Comparison of ENCODE assay signal across 1 cellular context in the genomic region with DNA sequence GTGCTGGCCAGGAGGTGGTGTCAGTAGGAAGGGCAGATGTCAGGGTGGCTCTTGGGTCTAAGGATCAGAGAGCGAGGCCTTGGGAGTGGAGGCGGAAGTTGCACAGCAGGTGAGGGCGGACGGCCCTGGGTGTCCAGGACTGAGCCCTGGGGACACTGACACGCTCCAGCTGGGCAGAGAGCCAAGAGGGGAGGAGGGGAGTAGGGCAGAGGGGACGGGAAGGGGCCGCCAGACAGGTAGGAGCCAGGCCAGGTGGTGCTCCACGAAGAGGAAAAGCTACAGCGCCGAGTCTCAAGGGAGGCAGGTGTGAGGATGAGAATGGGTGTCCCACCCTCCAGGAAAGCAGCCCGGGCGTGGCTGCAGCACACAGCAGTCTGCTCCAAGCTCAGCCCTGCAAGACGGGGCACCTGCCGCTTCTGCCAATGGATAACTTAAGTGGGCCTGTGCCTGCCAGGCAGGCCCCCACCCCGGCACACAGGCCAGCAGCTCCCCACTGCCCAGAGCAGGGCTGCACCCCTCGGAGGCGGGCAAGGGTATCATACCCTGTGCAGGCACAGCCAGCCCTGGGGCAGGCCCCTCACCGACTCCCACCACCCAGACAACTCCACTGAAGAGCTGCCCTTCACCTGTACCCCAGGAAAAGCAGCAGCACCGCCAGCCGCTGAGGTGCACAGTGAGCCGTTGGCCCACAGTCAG.
TF ChIP-seq lines count a peak whose summit lies in the region.

No MANE protein-coding gene starts in this region.

TF ChIP-seq in HepG2, 621 proteins besides CTCF, POLR2A, EP300 and RAD21 (continues in another document):
- TF ChIP-seq RCOR2 (CRISPR knock-in tag; IDR thresholded peaks at IDR 0.05), result peak; percentile 27; the same call in 1 of the 2 replicates
- TF ChIP-seq, protein P1, sequence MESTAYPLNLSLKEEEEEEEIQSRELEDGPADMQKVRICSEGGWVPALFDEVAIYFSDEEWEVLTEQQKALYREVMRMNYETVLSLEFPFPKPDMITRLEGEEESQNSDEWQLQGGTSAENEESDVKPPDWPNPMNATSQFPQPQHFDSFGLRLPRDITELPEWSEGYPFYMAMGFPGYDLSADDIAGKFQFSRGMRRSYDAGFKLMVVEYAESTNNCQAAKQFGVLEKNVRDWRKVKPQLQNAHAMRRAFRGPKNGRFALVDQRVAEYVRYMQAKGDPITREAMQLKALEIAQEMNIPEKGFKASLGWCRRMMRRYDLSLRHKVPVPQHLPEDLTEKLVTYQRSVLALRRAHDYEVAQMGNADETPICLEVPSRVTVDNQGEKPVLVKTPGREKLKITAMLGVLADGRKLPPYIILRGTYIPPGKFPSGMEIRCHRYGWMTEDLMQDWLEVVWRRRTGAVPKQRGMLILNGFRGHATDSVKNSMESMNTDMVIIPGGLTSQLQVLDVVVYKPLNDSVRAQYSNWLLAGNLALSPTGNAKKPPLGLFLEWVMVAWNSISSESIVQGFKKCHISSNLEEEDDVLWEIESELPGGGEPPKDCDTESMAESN (CRISPR knock-in tag; conservative IDR thresholded peaks at IDR 0.05), result 0 out of 2 replicates have a peak, but pooled peaks have one; percentile 34
- no peak for TF ChIP-seq POGZ (CRISPR knock-in tag; IDR thresholded peaks at IDR 0.05)
- no peak for TF ChIP-seq RFX3 (CRISPR knock-in tag; IDR thresholded peaks at IDR 0.05)
- TF ChIP-seq TBX2 (CRISPR knock-in tag; IDR thresholded peaks at IDR 0.05; ENCODE audit: borderline replicate concordance), result 0 out of 2 replicates have a peak, but pooled peaks have one; percentile 24
- TF ChIP-seq ATF7-NPFF (CRISPR knock-in tag; IDR thresholded peaks at IDR 0.05; ENCODE audit: low read depth), result no peak
- TF ChIP-seq SP5 (CRISPR knock-in tag; IDR thresholded peaks at IDR 0.05; ENCODE audit: borderline replicate concordance, low read depth), result no peak
- TF ChIP-seq RBM39 (IDR thresholded peaks at IDR 0.05; ENCODE audit: low read depth, low read length, poor library complexity, severe bottlenecking), result no peak
- TF ChIP-seq, protein P2, sequence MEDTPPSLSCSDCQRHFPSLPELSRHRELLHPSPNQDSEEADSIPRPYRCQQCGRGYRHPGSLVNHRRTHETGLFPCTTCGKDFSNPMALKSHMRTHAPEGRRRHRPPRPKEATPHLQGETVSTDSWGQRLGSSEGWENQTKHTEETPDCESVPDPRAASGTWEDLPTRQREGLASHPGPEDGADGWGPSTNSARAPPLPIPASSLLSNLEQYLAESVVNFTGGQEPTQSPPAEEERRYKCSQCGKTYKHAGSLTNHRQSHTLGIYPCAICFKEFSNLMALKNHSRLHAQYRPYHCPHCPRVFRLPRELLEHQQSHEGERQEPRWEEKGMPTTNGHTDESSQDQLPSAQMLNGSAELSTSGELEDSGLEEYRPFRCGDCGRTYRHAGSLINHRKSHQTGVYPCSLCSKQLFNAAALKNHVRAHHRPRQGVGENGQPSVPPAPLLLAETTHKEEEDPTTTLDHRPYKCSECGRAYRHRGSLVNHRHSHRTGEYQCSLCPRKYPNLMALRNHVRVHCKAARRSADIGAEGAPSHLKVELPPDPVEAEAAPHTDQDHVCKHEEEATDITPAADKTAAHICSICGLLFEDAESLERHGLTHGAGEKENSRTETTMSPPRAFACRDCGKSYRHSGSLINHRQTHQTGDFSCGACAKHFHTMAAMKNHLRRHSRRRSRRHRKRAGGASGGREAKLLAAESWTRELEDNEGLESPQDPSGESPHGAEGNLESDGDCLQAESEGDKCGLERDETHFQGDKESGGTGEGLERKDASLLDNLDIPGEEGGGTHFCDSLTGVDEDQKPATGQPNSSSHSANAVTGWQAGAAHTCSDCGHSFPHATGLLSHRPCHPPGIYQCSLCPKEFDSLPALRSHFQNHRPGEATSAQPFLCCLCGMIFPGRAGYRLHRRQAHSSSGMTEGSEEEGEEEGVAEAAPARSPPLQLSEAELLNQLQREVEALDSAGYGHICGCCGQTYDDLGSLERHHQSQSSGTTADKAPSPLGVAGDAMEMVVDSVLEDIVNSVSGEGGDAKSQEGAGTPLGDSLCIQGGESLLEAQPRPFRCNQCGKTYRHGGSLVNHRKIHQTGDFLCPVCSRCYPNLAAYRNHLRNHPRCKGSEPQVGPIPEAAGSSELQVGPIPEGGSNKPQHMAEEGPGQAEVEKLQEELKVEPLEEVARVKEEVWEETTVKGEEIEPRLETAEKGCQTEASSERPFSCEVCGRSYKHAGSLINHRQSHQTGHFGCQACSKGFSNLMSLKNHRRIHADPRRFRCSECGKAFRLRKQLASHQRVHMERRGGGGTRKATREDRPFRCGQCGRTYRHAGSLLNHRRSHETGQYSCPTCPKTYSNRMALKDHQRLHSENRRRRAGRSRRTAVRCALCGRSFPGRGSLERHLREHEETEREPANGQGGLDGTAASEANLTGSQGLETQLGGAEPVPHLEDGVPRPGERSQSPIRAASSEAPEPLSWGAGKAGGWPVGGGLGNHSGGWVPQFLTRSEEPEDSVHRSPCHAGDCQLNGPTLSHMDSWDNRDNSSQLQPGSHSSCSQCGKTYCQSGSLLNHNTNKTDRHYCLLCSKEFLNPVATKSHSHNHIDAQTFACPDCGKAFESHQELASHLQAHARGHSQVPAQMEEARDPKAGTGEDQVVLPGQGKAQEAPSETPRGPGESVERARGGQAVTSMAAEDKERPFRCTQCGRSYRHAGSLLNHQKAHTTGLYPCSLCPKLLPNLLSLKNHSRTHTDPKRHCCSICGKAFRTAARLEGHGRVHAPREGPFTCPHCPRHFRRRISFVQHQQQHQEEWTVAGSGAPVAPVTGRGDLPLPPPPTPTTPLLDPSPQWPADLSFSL (CRISPR knock-in tag; IDR thresholded peaks at IDR 0.05), result no peak
- TF ChIP-seq POLR2G (IDR thresholded peaks at IDR 0.05; ENCODE audit: low read depth, low read length), result no peak
- TF ChIP-seq, protein P3, sequence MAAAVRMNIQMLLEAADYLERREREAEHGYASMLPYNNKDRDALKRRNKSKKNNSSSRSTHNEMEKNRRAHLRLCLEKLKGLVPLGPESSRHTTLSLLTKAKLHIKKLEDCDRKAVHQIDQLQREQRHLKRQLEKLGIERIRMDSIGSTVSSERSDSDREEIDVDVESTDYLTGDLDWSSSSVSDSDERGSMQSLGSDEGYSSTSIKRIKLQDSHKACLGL (CRISPR knock-in tag; IDR thresholded peaks at IDR 0.05), result no peak
- TF ChIP-seq, protein P4, sequence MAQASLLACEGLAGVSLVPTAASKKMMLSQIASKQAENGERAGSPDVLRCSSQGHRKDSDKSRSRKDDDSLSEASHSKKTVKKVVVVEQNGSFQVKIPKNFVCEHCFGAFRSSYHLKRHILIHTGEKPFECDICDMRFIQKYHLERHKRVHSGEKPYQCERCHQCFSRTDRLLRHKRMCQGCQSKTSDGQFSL (CRISPR knock-in tag; IDR thresholded peaks at IDR 0.05), result no peak
- no peak for TF ChIP-seq ZNF205 (CRISPR knock-in tag; IDR thresholded peaks at IDR 0.05)
- no peak for TF ChIP-seq KDM5A (IDR thresholded peaks at IDR 0.05; ENCODE audit: borderline replicate concordance, low read length)
- TF ChIP-seq GABPA (IDR thresholded peaks at IDR 0.05; ENCODE audit: low read depth, low read length), result no peak
- TF ChIP-seq GABPA (CRISPR knock-in tag; IDR thresholded peaks at IDR 0.05; ENCODE audit: low read depth), result 0 out of 2 replicates have a peak, but pooled peaks have one; percentile 24
- peak; percentile 70 for TF ChIP-seq ZBTB38 (CRISPR knock-in tag; IDR thresholded peaks at IDR 0.05)
- TF ChIP-seq, protein P5, sequence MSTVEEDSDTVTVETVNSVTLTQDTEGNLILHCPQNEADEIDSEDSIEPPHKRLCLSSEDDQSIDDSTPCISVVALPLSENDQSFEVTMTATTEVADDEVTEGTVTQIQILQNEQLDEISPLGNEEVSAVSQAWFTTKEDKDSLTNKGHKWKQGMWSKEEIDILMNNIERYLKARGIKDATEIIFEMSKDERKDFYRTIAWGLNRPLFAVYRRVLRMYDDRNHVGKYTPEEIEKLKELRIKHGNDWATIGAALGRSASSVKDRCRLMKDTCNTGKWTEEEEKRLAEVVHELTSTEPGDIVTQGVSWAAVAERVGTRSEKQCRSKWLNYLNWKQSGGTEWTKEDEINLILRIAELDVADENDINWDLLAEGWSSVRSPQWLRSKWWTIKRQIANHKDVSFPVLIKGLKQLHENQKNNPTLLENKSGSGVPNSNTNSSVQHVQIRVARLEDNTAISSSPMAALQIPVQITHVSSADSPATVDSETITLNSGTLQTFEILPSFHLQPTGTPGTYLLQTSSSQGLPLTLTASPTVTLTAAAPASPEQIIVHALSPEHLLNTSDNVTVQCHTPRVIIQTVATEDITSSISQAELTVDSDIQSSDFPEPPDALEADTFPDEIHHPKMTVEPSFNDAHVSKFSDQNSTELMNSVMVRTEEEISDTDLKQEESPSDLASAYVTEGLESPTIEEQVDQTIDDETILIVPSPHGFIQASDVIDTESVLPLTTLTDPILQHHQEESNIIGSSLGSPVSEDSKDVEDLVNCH (CRISPR knock-in tag; IDR thresholded peaks at IDR 0.05), result no peak
- TF ChIP-seq ZNF543 (CRISPR knock-in tag; IDR thresholded peaks at IDR 0.05), result no peak
- TF ChIP-seq FOSL2 (CRISPR knock-in tag; IDR thresholded peaks at IDR 0.05), result no peak
- no peak for TF ChIP-seq ZNF224 (CRISPR knock-in tag; IDR thresholded peaks at IDR 0.05)
- no peak for TF ChIP-seq SIN3A (IDR thresholded peaks at IDR 0.05; ENCODE audit: borderline replicate concordance, low read depth, low read length)
- TF ChIP-seq SATB2 (CRISPR knock-in tag; IDR thresholded peaks at IDR 0.05), result no peak
- TF ChIP-seq MXD4 (CRISPR knock-in tag; IDR thresholded peaks at IDR 0.05), result no peak
- TF ChIP-seq HOXA3 (CRISPR knock-in tag; IDR thresholded peaks at IDR 0.05), result no peak
- no peak for TF ChIP-seq SOX13 (IDR thresholded peaks at IDR 0.05)
- TF ChIP-seq SOX13 (CRISPR knock-in tag; conservative IDR thresholded peaks at IDR 0.05 in 1 of 2, IDR thresholded peaks at IDR 0.05 in 1 of 2), result no peak
- no peak for TF ChIP-seq NR2F6 (IDR thresholded peaks at IDR 0.05)
- TF ChIP-seq NR2F6 (CRISPR knock-in tag; IDR thresholded peaks at IDR 0.05), result peak; percentile 23; the same call in 1 of the 2 replicates
- TF ChIP-seq, protein P6, sequence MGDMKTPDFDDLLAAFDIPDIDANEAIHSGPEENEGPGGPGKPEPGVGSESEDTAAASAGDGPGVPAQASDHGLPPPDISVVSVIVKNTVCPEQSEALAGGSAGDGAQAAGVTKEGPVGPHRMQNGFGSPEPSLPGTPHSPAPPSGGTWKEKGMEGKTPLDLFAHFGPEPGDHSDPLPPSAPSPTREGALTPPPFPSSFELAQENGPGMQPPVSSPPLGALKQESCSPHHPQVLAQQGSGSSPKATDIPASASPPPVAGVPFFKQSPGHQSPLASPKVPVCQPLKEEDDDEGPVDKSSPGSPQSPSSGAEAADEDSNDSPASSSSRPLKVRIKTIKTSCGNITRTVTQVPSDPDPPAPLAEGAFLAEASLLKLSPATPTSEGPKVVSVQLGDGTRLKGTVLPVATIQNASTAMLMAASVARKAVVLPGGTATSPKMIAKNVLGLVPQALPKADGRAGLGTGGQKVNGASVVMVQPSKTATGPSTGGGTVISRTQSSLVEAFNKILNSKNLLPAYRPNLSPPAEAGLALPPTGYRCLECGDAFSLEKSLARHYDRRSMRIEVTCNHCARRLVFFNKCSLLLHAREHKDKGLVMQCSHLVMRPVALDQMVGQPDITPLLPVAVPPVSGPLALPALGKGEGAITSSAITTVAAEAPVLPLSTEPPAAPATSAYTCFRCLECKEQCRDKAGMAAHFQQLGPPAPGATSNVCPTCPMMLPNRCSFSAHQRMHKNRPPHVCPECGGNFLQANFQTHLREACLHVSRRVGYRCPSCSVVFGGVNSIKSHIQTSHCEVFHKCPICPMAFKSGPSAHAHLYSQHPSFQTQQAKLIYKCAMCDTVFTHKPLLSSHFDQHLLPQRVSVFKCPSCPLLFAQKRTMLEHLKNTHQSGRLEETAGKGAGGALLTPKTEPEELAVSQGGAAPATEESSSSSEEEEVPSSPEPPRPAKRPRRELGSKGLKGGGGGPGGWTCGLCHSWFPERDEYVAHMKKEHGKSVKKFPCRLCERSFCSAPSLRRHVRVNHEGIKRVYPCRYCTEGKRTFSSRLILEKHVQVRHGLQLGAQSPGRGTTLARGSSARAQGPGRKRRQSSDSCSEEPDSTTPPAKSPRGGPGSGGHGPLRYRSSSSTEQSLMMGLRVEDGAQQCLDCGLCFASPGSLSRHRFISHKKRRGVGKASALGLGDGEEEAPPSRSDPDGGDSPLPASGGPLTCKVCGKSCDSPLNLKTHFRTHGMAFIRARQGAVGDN (CRISPR knock-in tag; IDR thresholded peaks at IDR 0.05), result peak; percentile 67
- TF ChIP-seq, protein P7, sequence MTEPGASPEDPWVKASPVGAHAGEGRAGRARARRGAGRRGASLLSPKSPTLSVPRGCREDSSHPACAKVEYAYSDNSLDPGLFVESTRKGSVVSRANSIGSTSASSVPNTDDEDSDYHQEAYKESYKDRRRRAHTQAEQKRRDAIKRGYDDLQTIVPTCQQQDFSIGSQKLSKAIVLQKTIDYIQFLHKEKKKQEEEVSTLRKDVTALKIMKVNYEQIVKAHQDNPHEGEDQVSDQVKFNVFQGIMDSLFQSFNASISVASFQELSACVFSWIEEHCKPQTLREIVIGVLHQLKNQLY (CRISPR knock-in tag; IDR thresholded peaks at IDR 0.05), result no peak
- TF ChIP-seq NR1H2 (CRISPR knock-in tag; IDR thresholded peaks at IDR 0.05; ENCODE audit: borderline replicate concordance, low read depth), result no peak
- TF ChIP-seq, protein P8, sequence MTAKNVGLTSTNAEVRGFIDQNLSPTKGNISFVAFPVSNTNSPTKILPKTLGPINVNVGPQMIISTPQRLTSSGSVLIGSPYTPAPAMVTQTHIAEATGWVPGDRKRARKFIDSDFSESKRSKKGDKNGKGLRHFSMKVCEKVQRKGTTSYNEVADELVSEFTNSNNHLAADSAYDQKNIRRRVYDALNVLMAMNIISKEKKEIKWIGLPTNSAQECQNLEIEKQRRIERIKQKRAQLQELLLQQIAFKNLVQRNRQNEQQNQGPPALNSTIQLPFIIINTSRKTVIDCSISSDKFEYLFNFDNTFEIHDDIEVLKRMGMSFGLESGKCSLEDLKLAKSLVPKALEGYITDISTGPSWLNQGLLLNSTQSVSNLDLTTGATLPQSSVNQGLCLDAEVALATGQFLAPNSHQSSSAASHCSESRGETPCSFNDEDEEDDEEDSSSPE (CRISPR knock-in tag; IDR thresholded peaks at IDR 0.05), result no peak
- no peak for TF ChIP-seq TCF7L2 (IDR thresholded peaks at IDR 0.05; ENCODE audit: low read depth, low read length)
- TF ChIP-seq SMARCC2 (IDR thresholded peaks at IDR 0.05), result no peak
- no peak for TF ChIP-seq FOXA3 (CRISPR knock-in tag; IDR thresholded peaks at IDR 0.05)
- TF ChIP-seq RXRB (CRISPR knock-in tag; IDR thresholded peaks at IDR 0.05; ENCODE audit: borderline replicate concordance), result peak; percentile 59; the same call in 1 of the 2 replicates
- no peak for TF ChIP-seq ZNF34 (CRISPR knock-in tag; IDR thresholded peaks at IDR 0.05; ENCODE audit: borderline replicate concordance)
- TF ChIP-seq MTA1 (CRISPR knock-in tag; IDR thresholded peaks at IDR 0.05; ENCODE audit: borderline replicate concordance), result 0 out of 2 replicates have a peak, but pooled peaks have one; percentile 37
- TF ChIP-seq ERF (CRISPR knock-in tag; IDR thresholded peaks at IDR 0.05), result no peak
- TF ChIP-seq, protein P9, sequence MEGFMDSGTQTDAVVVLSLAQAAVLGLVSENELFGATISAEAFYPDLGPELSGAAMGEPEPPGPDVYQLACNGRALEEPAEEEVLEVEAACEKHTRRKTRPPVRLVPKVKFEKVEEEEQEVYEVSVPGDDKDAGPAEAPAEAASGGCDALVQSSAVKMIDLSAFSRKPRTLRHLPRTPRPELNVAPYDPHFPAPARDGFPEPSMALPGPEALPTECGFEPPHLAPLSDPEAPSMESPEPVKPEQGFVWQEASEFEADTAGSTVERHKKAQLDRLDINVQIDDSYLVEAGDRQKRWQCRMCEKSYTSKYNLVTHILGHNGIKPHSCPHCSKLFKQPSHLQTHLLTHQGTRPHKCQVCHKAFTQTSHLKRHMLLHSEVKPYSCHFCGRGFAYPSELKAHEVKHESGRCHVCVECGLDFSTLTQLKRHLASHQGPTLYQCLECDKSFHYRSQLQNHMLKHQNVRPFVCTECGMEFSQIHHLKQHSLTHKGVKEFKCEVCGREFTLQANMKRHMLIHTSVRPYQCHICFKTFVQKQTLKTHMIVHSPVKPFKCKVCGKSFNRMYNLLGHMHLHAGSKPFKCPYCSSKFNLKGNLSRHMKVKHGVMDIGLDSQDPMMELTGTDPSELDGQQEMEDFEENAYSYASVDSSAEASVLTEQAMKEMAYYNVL (CRISPR knock-in tag; IDR thresholded peaks at IDR 0.05; ENCODE audit: borderline replicate concordance), result no peak
